In the genomic region with DNA sequence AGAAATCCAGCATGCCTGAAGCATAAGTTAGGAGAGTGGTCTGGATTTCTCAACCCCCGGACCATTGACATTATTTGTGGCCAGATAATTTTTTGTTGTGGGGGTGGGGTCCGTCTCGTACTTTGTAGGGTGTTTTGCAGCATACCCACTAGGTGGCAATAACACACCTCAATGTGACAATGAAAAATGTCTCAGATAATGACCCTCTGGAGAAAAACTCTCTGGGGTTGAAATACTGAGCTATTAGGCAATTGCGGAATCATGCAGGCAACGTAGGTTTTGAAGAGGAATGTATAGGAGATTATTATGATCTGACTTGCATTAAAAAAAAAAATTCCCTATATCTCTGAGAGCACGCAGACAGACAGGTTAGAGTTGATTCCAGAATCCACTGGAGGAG, we compare ENCODE assay signal across 10 cellular contexts. TPM values are rescaled to one million over a fixed set of nuclear protein-coding genes. Genes with fewer than 3 reads are reported as not detected.
DNase-seq lines count a peak whose midpoint lies in the region; ATAC-seq and TF ChIP-seq lines count a peak whose summit lies in the region.
"Had no signal": no experiment of that assay in that cellular context is flagged by ENCODE, and none has a peak within 500 bp of the region (broad histone marks: within the 10 kb centered on the region; RNA-seq: fewer than 3 reads in every experiment).

No MANE protein-coding gene starts in this region.

- BruUV-seq in PC-3 (replicated peaks; lab: Mats Ljungman, UMichigan) = no TSS peak

- TF ChIP-seq EP300 in sigmoid colon (IDR thresholded peaks at IDR 0.05) = no peak

- no peaks in the 10 kb centered on the region for H3K36me3 Mint-ChIP-seq in activated T-helper 2 cell treated with anti-CD3 and anti-CD28 coated beads, Interferon-gamma antibody, Interleukin-2, Interleukin-4, amounts not matched to agents 10 μg/mL and 5 μg/mL and 100 μg/mL, durations not matched to agents 14 hours and 24 hours and 36 hours (ENCODE audit: low read depth)
- H3K36me3 Mint-ChIP-seq: activated naive CD8-positive, alpha-beta T cell had no signal

- H3K27me3 ChIP-seq in PC-3 (ENCODE audit: low read length) (no peaks in the 10 kb centered on the region), sigmoid colon (no peaks in the 10 kb centered on the region), prostate gland (replicated peaks; ENCODE audit: insufficient read depth) (no peaks in the 10 kb centered on the region)

- peaks cover 2% of the 10 kb centered on the region for H3K27me3 Mint-ChIP-seq in activated T-helper 2 cell treated with anti-CD3 and anti-CD28 coated beads, Interferon-gamma antibody, Interleukin-2, Interleukin-4, amounts not matched to agents 10 μg/mL and 5 μg/mL and 100 μg/mL, durations not matched to agents 14 hours and 24 hours and 36 hours (ENCODE audit: low read depth)

- no peaks in the 10 kb centered on the region for H3K4me1 Mint-ChIP-seq in activated T-helper 2 cell treated with anti-CD3 and anti-CD28 coated beads, Interferon-gamma antibody, Interleukin-2, Interleukin-4, amounts not matched to agents 10 μg/mL and 5 μg/mL and 100 μg/mL, durations not matched to agents 14 hours and 24 hours and 36 hours (ENCODE audit: low read depth)

- H3K9me3 ChIP-seq in PC-3 (ENCODE audit: low read length) = no peaks in the 10 kb centered on the region
- peaks cover 0 to 10% (median 2%) of the 10 kb centered on the region in 4 donors for H3K9me3 ChIP-seq in sigmoid colon
- H3K9me3 ChIP-seq in prostate gland = no peaks in the 10 kb centered on the region

- H3K9ac ChIP-seq in PC-3 (ENCODE audit: low read length) = no peak overlapping the region

- no peaks in the 10 kb centered on the region for H3K9me3 Mint-ChIP-seq in activated T-helper 2 cell treated with anti-CD3 and anti-CD28 coated beads, Interferon-gamma antibody, Interleukin-2, Interleukin-4, amounts not matched to agents 10 μg/mL and 5 μg/mL and 100 μg/mL, durations not matched to agents 14 hours and 24 hours and 36 hours

- POLR2A ChIA-PET in HEK293T (lab: Yijun Ruan, JAX) = interaction anchor here (1.8 kb wide), 1 partner anchor 25 kb away, joined by 8 read pairs; a partner anchor contains a TSS
- POLR2A ChIA-PET in PC-3 (lab: Charles Lee; ENCODE audit: unreplicated experiment) = interaction anchor here (0.8 kb wide), 1 partner anchor 25 kb away, joined by 6 read pairs; a partner anchor contains a TSS

- no peak overlapping the region for H3K4me2 ChIP-seq in PC-3 (ENCODE audit: low read length)

- H3K4me3 ChIP-seq in PC-3 (ENCODE audit: low read length) (no peak overlapping the region), sigmoid colon (no peak overlapping the region), prostate gland (no peak overlapping the region)

- peak; percentile 56 for DNase-seq in HEK293T (ENCODE audit: extremely low spot score)
- peak; percentile 64 for DNase-seq in PC-3
- peak; percentile 25 for DNase-seq in kidney tubule cell (ENCODE audit: low spot score)
- no peak for DNase-seq in sigmoid colon
- no peak for DNase-seq in activated T-helper 2 cell treated with anti-CD3 and anti-CD28 coated beads, Interferon-gamma antibody, Interleukin-2, Interleukin-4, amounts not matched to agents 10 μg/mL and 5 μg/mL and 100 μg/mL, durations not matched to agents 14 hours and 24 hours and 36 hours (ENCODE audit: low spot score)
- no peak for DNase-seq in prostate gland (ENCODE audit: low spot score)
- no peak for DNase-seq in NCI-H2107 treated with DMSO at 0.1 percent for 48 hours (lab: John Stamatoyannopoulos, UW; ENCODE audit: unreplicated experiment)
- DNase-seq: IMR-90 had no signal

- 35 to 40% methylated on average over 6 of the region's 6 CpGs for WGBS in sigmoid colon, 2 donors
- WGBS in prostate gland = 49% methylated on average over 6 of the region's 6 CpGs

- no peak overlapping the region for H3K4me3 Mint-ChIP-seq in activated T-helper 2 cell treated with anti-CD3 and anti-CD28 coated beads, Interferon-gamma antibody, Interleukin-2, Interleukin-4, amounts not matched to agents 10 μg/mL and 5 μg/mL and 100 μg/mL, durations not matched to agents 14 hours and 24 hours and 36 hours (ENCODE audit: low read depth)
- H3K4me3 Mint-ChIP-seq: activated naive CD8-positive, alpha-beta T cell had no signal

- no peaks in the 10 kb centered on the region for H3K36me3 ChIP-seq in PC-3 (ENCODE audit: low read depth, low read length)
- H3K36me3 ChIP-seq in sigmoid colon = no peaks in the 10 kb centered on the region
- H3K36me3 ChIP-seq in prostate gland = no peaks in the 10 kb centered on the region

- no peaks in the 10 kb centered on the region for H3F3A ChIP-seq in PC-3 (ENCODE audit: low read length, unreplicated experiment)

- TF ChIP-seq POLR2A in sigmoid colon (IDR thresholded peaks at IDR 0.05) = no peak
- TF ChIP-seq POLR2A in prostate gland (IDR thresholded peaks at IDR 0.05) = no peak

- H3K27ac Mint-ChIP-seq in activated T-helper 2 cell treated with anti-CD3 and anti-CD28 coated beads, Interferon-gamma antibody, Interleukin-2, Interleukin-4, amounts not matched to agents 10 μg/mL and 5 μg/mL and 100 μg/mL, durations not matched to agents 14 hours and 24 hours and 36 hours = no peak overlapping the region
- H3K27ac Mint-ChIP-seq: activated naive CD8-positive, alpha-beta T cell had no signal

- CTCF ChIA-PET in HEK293T (lab: Yijun Ruan, JAX) (interaction anchor here (0.6 to 1.1 kb wide), 5 partner anchors 25 to 555 kb away, joined by 3 to 6 read pairs (median 3); a partner anchor contains a TSS), PC-3 (lab: Charles Lee) (interaction anchor here (0.6 to 0.7 kb wide), 3 partner anchors 122 to 1552 kb away, joined by 3 to 4 read pairs (median 3); no protein-coding TSS in a partner anchor)

- H4K20me1 ChIP-seq in PC-3 (ENCODE audit: low read length) = no peaks in the 10 kb centered on the region

- TF ChIP-seq CTCF in GM12874 (IDR thresholded peaks at IDR 0.05; ENCODE audit: insufficient read depth, low read depth, low read length) (peak; percentile 30; the same call in 1 of the 2 replicates), PC-3 (conservative IDR thresholded peaks at IDR 0.05; ENCODE audit: low read depth, low read length) (peak; percentile 79), sigmoid colon (IDR thresholded peaks at IDR 0.05) (no peak), prostate gland (IDR thresholded peaks at IDR 0.05) (no peak)

- intact Hi-C loops in PC-3 (cut with micrococcal nuclease) (no loop called here), sigmoid colon (cut with DNase I) (no loop called here), prostate gland (cut with DNase I) (no loop called here)
- intact Hi-C loops in activated T-helper 2 cell treated with anti-CD3 and anti-CD28 coated beads, Interferon-gamma antibody, Interleukin-2, Interleukin-4, amounts not matched to agents 10 μg/mL and 5 μg/mL and 100 μg/mL, durations not matched to agents 14 hours and 24 hours and 36 hours (cut with micrococcal nuclease) = no loop called here

- H3K9me2 ChIP-seq in PC-3 (replicated peaks; ENCODE audit: low read length) = no peaks in the 10 kb centered on the region

- H3K27ac ChIP-seq in PC-3 (ENCODE audit: low read length) (no peak overlapping the region), sigmoid colon (no peak overlapping the region), prostate gland (no peak overlapping the region)

- no peak overlapping the region for H2AFZ ChIP-seq in PC-3 (ENCODE audit: low read length)

- H3K79me2 ChIP-seq in PC-3 (ENCODE audit: low read length) = no peaks in the 10 kb centered on the region

- H3K4me1 ChIP-seq in PC-3 (ENCODE audit: insufficient read depth, low read length) = no peaks in the 10 kb centered on the region
- no peaks in the 10 kb centered on the region for H3K4me1 ChIP-seq in sigmoid colon
- no peaks in the 10 kb centered on the region for H3K4me1 ChIP-seq in prostate gland (replicated peaks)

- ATAC-seq in PC-3 = 0 out of 2 replicates have a peak, but pooled peaks have one; percentile 29

TF ChIP-seq in HEK293T, 16 proteins besides CTCF, POLR2A, EP300 and RAD21:
- TF ChIP-seq, protein P1, sequence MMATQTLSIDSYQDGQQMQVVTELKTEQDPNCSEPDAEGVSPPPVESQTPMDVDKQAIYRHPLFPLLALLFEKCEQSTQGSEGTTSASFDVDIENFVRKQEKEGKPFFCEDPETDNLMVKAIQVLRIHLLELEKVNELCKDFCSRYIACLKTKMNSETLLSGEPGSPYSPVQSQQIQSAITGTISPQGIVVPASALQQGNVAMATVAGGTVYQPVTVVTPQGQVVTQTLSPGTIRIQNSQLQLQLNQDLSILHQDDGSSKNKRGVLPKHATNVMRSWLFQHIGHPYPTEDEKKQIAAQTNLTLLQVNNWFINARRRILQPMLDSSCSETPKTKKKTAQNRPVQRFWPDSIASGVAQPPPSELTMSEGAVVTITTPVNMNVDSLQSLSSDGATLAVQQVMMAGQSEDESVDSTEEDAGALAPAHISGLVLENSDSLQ (IDR thresholded peaks at IDR 0.05) = peak; percentile 81
- no peak for TF ChIP-seq HDGF (IDR thresholded peaks at IDR 0.05; ENCODE audit: borderline replicate concordance)

RNA-seq across cellular contexts. Expression of a gene that starts 25.3 kb away (rescaled TPM):
- 25.6 and 39.3 TPM in 2 replicates for total RNA-seq in PC-3 (2014; rRNA removed)
- 1 to 10 TPM; 6.1 to 8.9 (median 8.1) TPM for total RNA-seq in sigmoid colon
- 1 to 10 TPM; 1.8 to 3.0 (median 1.8) TPM for polyA plus RNA-seq in sigmoid colon
- 32.9 and 34.6 TPM in 2 replicates for total RNA-seq in activated T-helper 2 cell treated with anti-CD3 and anti-CD28 coated beads, Interferon-gamma antibody, Interleukin-2, Interleukin-4, amounts not matched to agents 10 μg/mL and 5 μg/mL and 100 μg/mL, durations not matched to agents 14 hours and 24 hours and 36 hours
- 1 to 10 TPM; 4.1 TPM for total RNA-seq in prostate gland

Comparison
In these comparisons a context has a peak if more than half of its experiments do, and no peak if none do; other contexts are left out.
1. CTCF ChIP-seq: peak in GM12874 (single experiment) and PC-3 (single experiment); none in sigmoid colon (0 of 4) and prostate gland (0 of 4).
2. DNase-seq: peak in HEK293T (single experiment), PC-3 (single experiment) and kidney tubule cell (single experiment); none in sigmoid colon (single experiment), activated T-helper 2 cell treated with anti-CD3 and anti-CD28 coated beads, Interferon-gamma antibody, Interleukin-2, Interleukin-4, amounts not matched to agents 10 μg/mL and 5 μg/mL and 100 μg/mL, durations not matched to agents 14 hours and 24 hours and 36 hours (single experiment), prostate gland (single experiment) and NCI-H2107 treated with DMSO at 0.1 percent for 48 hours (single experiment).